26 cellular contexts compared by ENCODE assay signal in the genomic region with DNA sequence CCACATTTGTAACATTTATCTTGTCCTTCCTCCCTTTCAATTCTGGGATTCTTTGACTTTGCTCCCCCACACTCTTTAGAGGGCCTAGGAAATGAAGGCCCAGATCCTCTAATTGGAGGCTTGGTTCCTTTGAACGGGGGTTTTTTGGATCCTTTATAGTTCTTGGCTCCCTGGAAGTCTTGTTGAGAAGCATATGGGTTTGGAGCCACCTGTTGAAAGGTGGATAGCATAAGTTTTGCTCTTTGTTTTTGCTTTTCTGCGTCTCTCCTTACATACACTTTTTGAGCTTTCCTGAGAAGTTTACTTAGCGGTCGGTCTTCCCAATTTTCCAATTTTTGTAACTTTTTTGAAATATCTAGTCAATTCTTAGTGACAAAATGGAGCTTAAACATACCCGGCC. TPM values are rescaled to one million over a fixed set of nuclear protein-coding genes. Genes with fewer than 3 reads are reported as not detected.
"Had no signal": no experiment of that assay in that cellular context is flagged by ENCODE, and none has a peak within 500 bp of the region (broad histone marks: within the 10 kb centered on the region; RNA-seq: fewer than 3 reads in every experiment).

No MANE protein-coding gene starts in this region.

- H3K4me3 ChIP-seq: MG63 had no signal

- ATAC-seq: HepG2, Panc1, PC-3 had no signal

- H3K9ac ChIP-seq: SK-N-SH had no signal

- DNase-seq: IMR-90, Karpas-422, KG1, MG63, NCI-H1092, NCI-H1105 treated with DMSO at 0.1 percent for 48 hours, NCI-H1417 treated with DMSO at 0.1 percent for 48 hours, NCI-H146, NCI-H1694 treated with DMSO at 0.1 percent for 48 hours, NCI-H1930, NCI-H2081, NCI-H2107, NCI-H226, NCI-H446, NCI-H510A, NCI-H524 treated with DMSO at 0.1 percent for 48 hours, NCI-H69, NCI-H774, PC-3, SHP77, SK-N-SH, SW 1271 had no signal

- H3K27ac ChIP-seq: RWPE1 had no signal

- H3K4me2 ChIP-seq: SK-N-SH had no signal

- H3K9me2 ChIP-seq: SK-N-SH had no signal

- H3K36me3 ChIP-seq: MG63 had no signal

- H3K27me3 ChIP-seq: MG63 had no signal

- H3K9me3 ChIP-seq: MG63 had no signal

RNA-seq across cellular contexts. Expression of a gene that starts 17.8 kb away (rescaled TPM):
- total RNA-seq: SK-MEL-5 had no signal

RNA-seq across cellular contexts. Expression of a gene that starts 26.9 kb away (rescaled TPM):
- total RNA-seq: SK-MEL-5 had no signal

RNA-seq across cellular contexts. Expression of a gene that starts 31.5 kb away (rescaled TPM):
- total RNA-seq: HepG2, IMR-90, PC-3, SK-MEL-5 had no signal
- polyA plus RNA-seq: HepG2, IMR-90, SK-N-SH had no signal
